Comparison of ENCODE assay signal across 24 cellular contexts in the genomic region with DNA sequence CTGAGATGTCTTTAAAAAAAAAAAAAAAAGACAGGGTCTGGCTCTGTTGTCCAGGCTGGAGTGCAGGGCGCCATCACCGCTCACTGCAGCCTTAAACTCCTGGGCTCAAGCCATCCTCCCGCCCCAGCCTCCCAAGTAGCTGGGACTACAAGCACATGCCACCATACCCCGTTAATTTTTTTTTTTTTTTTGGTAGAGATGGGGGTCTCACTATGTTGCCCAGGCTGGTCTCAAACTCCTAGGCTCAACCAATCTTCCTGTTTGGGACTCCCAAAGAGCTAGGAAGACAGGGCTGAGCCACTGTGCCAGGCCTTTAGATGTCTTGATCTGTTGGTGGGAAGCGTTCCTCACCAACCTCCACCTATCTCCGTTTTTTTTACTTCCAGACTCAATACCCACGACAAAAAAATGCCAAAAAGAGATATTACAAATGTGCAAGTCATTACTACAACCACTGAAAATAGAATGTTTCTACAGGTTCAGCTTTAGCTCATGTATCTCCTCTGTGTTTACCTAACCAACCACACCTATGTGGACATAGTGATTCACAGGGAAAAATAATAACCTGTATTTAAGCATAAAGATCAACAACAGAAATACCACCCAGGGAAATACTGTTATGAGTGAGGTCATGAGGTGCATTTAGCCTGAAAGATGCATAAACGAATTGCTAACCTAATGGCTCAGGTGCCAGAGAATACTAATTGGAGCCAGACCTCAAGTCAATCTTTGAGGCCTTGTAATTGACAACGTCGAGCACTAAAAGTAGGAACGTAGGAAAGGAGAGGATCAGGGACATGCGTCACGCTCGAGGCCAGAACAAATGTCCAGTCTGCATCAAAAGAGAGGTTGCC. TPM values are rescaled to one million over a fixed set of nuclear protein-coding genes. Genes with fewer than 3 reads are reported as not detected.
DNase-seq lines count a peak whose midpoint lies in the region; ATAC-seq, FAIRE-seq and TF ChIP-seq lines count a peak whose summit lies in the region.
"Had no signal": no experiment of that assay in that cellular context is flagged by ENCODE, and none has a peak within 500 bp of the region (broad histone marks: within the 10 kb centered on the region; RNA-seq: fewer than 3 reads in every experiment).

No MANE protein-coding gene starts in this region.

- no peaks in the 10 kb centered on the region for H3K27me3 Mint-ChIP-seq in HFFc6 (ENCODE audit: insufficient read depth)
- H3K27me3 Mint-ChIP-seq: activated CD4-positive, alpha-beta memory T cell treated with anti-CD3 and anti-CD28 coated beads for 36 hours had no signal

- peaks cover 7% of the 10 kb centered on the region; the same call in 1 of the 2 replicates for H3K4me1 Mint-ChIP-seq in HFFc6 (ENCODE audit: low read depth)
- H3K4me1 Mint-ChIP-seq: CD8-positive, alpha-beta memory T cell; T-cell had no signal

- TF ChIP-seq CTCF in 22Rv1 (IDR thresholded peaks at IDR 0.05) (no peak), HFFc6 (IDR thresholded peaks at IDR 0.05) (no peak)

- peaks cover 9% of the 10 kb centered on the region for H3K9me3 Mint-ChIP-seq in HFFc6
- H3K9me3 Mint-ChIP-seq: activated T-cell treated with anti-CD3 and anti-CD28 coated beads, Interleukin-2, amount 50 U/mL, for 24 hours had no signal

- DNase-seq in H54 (ENCODE audit: insufficient read length, low spot score) (no peak), NCI-H460 (ENCODE audit: extremely low read depth, low read depth) (peak; percentile 52), epithelial cell of prostate (ENCODE audit: low read depth, low spot score) (peak; percentile 81), HFFc6 (no peak)
- no peak for DNase-seq in stimulated activated CD8-positive, alpha-beta memory T cell treated with anti-CD3 and anti-CD28 coated beads, Interleukin-4, amount 100 ng/mL, for 48 hours
- DNase-seq: activated CD4-positive, alpha-beta memory T cell treated with anti-CD3 and anti-CD28 coated beads for 36 hours; activated naive CD4-positive, alpha-beta T cell treated with anti-CD3 and anti-CD28 coated beads, Interleukin-2, amount 50 U/mL, for 16 hours; activated T-cell treated with anti-CD3 and anti-CD28 coated beads, Interleukin-2, amount 50 U/mL, for 24 hours; CD8-positive, alpha-beta memory T cell; cortex of kidney; gastrocnemius medialis; midbrain; NCI-H1092 treated with DMSO at 0.1 percent for 48 hours; NCI-H510A; stimulated activated naive CD8-positive, alpha-beta T cell treated with anti-CD3 and anti-CD28 coated beads, Interleukin-15, Interleukin-2, amounts not matched to agents 100 U/mL and 50 U/mL, for 24 hours; T-cell; upper lobe of left lung had no signal

- H3K36me3 Mint-ChIP-seq in HFFc6 (ENCODE audit: low read depth): peaks cover 10% of the 10 kb centered on the region
- H3K36me3 Mint-ChIP-seq: activated CD4-positive, alpha-beta memory T cell treated with anti-CD3 and anti-CD28 coated beads for 36 hours; T-cell had no signal

- no peak for TF ChIP-seq POLR2A in H54 (IDR thresholded peaks at IDR 0.05; ENCODE audit: low read depth, low read length)

- ATAC-seq in GM18909 (IDR thresholded peaks at IDR 0.05; ENCODE audit: poor library complexity, unreplicated experiment) (no peak), HG03565 (IDR thresholded peaks at IDR 0.05; ENCODE audit: unreplicated experiment) (no peak)
- ATAC-seq: gastrocnemius medialis; stimulated activated naive CD8-positive, alpha-beta T cell treated with anti-CD3 and anti-CD28 coated beads, Interleukin-15, Interleukin-2, amounts not matched to agents 100 U/mL and 50 U/mL, for 24 hours; T-cell had no signal

- H3K4me3 Mint-ChIP-seq in HFFc6: no peak overlapping the region
- H3K4me3 Mint-ChIP-seq: activated CD4-positive, alpha-beta memory T cell treated with anti-CD3 and anti-CD28 coated beads for 36 hours; activated T-cell treated with anti-CD3 and anti-CD28 coated beads, Interleukin-2, amount 50 U/mL, for 24 hours; CD8-positive, alpha-beta memory T cell; T-cell had no signal

- H3K27ac ChIP-seq in 22Rv1 (peak overlapping the region; percentile 91), epithelial cell of prostate (peak overlapping the region; percentile 72)
- H3K27ac ChIP-seq: gastrocnemius medialis, KMS-11, upper lobe of left lung had no signal

- H3K27ac Mint-ChIP-seq in HFFc6: no peak overlapping the region
- H3K27ac Mint-ChIP-seq: activated CD4-positive, alpha-beta memory T cell treated with anti-CD3 and anti-CD28 coated beads for 36 hours; activated T-cell treated with anti-CD3 and anti-CD28 coated beads, Interleukin-2, amount 50 U/mL, for 24 hours; CD8-positive, alpha-beta memory T cell; T-cell had no signal

- peak; percentile 45 for FAIRE-seq in H54 (lab: Jason Lieb, UNC)
- FAIRE-seq: G401.6, GM12891 had no signal

RNA-seq across cellular contexts. Expression of a gene that starts 22.6 kb away (rescaled TPM):
- total RNA-seq in NCI-H460 (2014; rRNA removed; shearing (Covaris generic)): not detected in 2 replicates
- not detected in 2 replicates for polyA plus RNA-seq in NCI-H460 (2014; cell fraction: nucleus; rRNA removed)
- not detected for total RNA-seq in HFFc6 (2021; fragmentation: NEBNext Ultra II Directional; extraction: Animal tissue kit (Norgen Biotek cat#: 25700))
- total RNA-seq: activated CD4-positive, alpha-beta memory T cell treated with anti-CD3 and anti-CD28 coated beads for 36 hours; CD8-positive, alpha-beta memory T cell; gastrocnemius medialis; RPMI7951; T-cell; upper lobe of left lung had no signal
- polyA plus RNA-seq: CD8-positive, alpha-beta memory T cell had no signal

Comparison
In these comparisons a context has a peak if more than half of its experiments do, and no peak if none do; other contexts are left out.
1. DNase-seq: peak in NCI-H460 (single experiment) and epithelial cell of prostate (single experiment); none in H54 (single experiment), stimulated activated CD8-positive, alpha-beta memory T cell treated with anti-CD3 and anti-CD28 coated beads, Interleukin-4, amount 100 ng/mL, for 48 hours (single experiment) and HFFc6 (single experiment).